17 cellular contexts compared by ENCODE assay signal in genomic region chr1:218592688-218593087, GRCh38.
DNase-seq lines count a peak whose midpoint lies in the region; ATAC-seq and TF ChIP-seq lines count a peak whose summit lies in the region.
"Had no signal": no experiment of that assay in that cellular context is flagged by ENCODE, and none has a peak within 500 bp of the region (broad histone marks: within the 10 kb centered on the region; RNA-seq: fewer than 3 reads in every experiment).

No MANE protein-coding gene starts in this region.

- no peaks in the 10 kb centered on the region for H3K9me2 ChIP-seq in SK-N-SH

- H2AFZ ChIP-seq in SK-N-SH (ENCODE audit: low read depth): peak overlapping the region; percentile 23; the same call in 1 of the 2 replicates
- H2AFZ ChIP-seq: neural progenitor cell had no signal

- peak overlapping the region; percentile 22; the same call in 1 of the 2 replicates for H3K9ac ChIP-seq in SK-N-SH
- H3K9ac ChIP-seq in skeletal muscle satellite cell (ENCODE audit: low read depth, low read length): no peak overlapping the region
- H3K9ac ChIP-seq: neural progenitor cell had no signal

- H3K4me2 ChIP-seq in SK-N-SH (peak overlapping the region; percentile 9), skeletal muscle satellite cell (ENCODE audit: low read length) (peak overlapping the region; percentile 1)
- H3K4me2 ChIP-seq: neural progenitor cell had no signal

- H3F3A ChIP-seq in SK-N-SH (replicated peaks; ENCODE audit: insufficient read depth): peaks cover 16% of the 10 kb centered on the region

- ATAC-seq in foreskin keratinocyte: peak; percentile 43
- ATAC-seq in HG03354 (IDR thresholded peaks at IDR 0.05; ENCODE audit: poor library complexity, severe bottlenecking, unreplicated experiment): no peak
- ATAC-seq in GM18873 (IDR thresholded peaks at IDR 0.05; ENCODE audit: low FRiP score, unreplicated experiment): no peak
- ATAC-seq: activated naive CD4-positive, alpha-beta T cell treated with anti-CD3 and anti-CD28 coated beads, Interleukin-2, amount 50 U/mL, for 72 hours had no signal

- no peak for TF ChIP-seq CTCF in SK-N-SH (IDR thresholded peaks at IDR 0.05)
- TF ChIP-seq CTCF in foreskin keratinocyte (conservative IDR thresholded peaks at IDR 0.05): no peak

- H3K36me3 ChIP-seq in SK-N-SH (replicated peaks in 1 of 2; ENCODE audit: control insufficient read depth in 1 of 2, insufficient read depth in 2 of 2, low read length in 1 of 2) (no peaks in the 10 kb centered on the region), skeletal muscle satellite cell (ENCODE audit: insufficient read depth, low read length) (no peaks in the 10 kb centered on the region)
- H3K36me3 ChIP-seq: neural progenitor cell had no signal

- WGBS in SK-N-SH (ENCODE audit: low lambda C conversion rate): 31% methylated on average over 2 of the region's 2 CpGs

- DNase-seq in SIG-M5 treated with dmso at 0.1 percent for 504 hours (lab: John Stamatoyannopoulos, UW; ENCODE audit: unreplicated experiment) (peak; percentile 16), SIG-M5 (lab: John Stamatoyannopoulos, UW) (no peak), SK-N-SH (no peak), foreskin keratinocyte (peak; percentile 61 to 72), medulla oblongata (ENCODE audit: extremely low spot score) (no peak)
- DNase-seq: 8988T; activated CD4-positive, alpha-beta T cell treated with anti-CD3 and anti-CD28 coated beads, Interleukin-2, amount 50 U/mL, for 4 hours; activated T-cell treated with anti-CD3 and anti-CD28 coated beads, Interleukin-2, amount 50 U/mL, for 1 hour; caudate nucleus; CD4-positive, alpha-beta T cell; H7 had no signal

- H3K27ac ChIP-seq in SK-N-SH (ENCODE audit: low read depth in 2 of 2, low read length in 1 of 2) (peak overlapping the region; percentile 47 to 82; a peak in 3 of 4 replicates), foreskin keratinocyte (no peak overlapping the region)
- H3K27ac ChIP-seq: neural progenitor cell had no signal

- POLR2A ChIA-PET in SK-N-SH (lab: Yijun Ruan, JAX): no interaction called here

- H3K79me2 ChIP-seq in SK-N-SH (ENCODE audit: insufficient read depth): no peaks in the 10 kb centered on the region

- H3K4me3 ChIP-seq in SK-N-SH (ENCODE audit: low read depth in 2 of 2, low read length in 1 of 2) (no peak overlapping the region), skeletal muscle satellite cell (ENCODE audit: low read length) (no peak overlapping the region)
- H3K4me3 ChIP-seq: lung, neural progenitor cell had no signal

- H3K9me3 ChIP-seq in SK-N-SH (no peaks in the 10 kb centered on the region), skeletal muscle satellite cell (replicated peaks; ENCODE audit: low read length) (no peaks in the 10 kb centered on the region)

- CTCF ChIA-PET in SK-N-SH (lab: Yijun Ruan, JAX): no interaction called here

- H3K27me3 ChIP-seq in SK-N-SH (ENCODE audit: insufficient read depth): no peaks in the 10 kb centered on the region
- no peaks in the 10 kb centered on the region for H3K27me3 ChIP-seq in foreskin keratinocyte
- H3K27me3 ChIP-seq in skeletal muscle satellite cell (ENCODE audit: control insufficient read depth, insufficient read depth, low read length): no peaks in the 10 kb centered on the region
- H3K27me3 ChIP-seq: neural progenitor cell had no signal

- H4K20me1 ChIP-seq in SK-N-SH (ENCODE audit: insufficient read depth): no peaks in the 10 kb centered on the region

- H3K4me1 ChIP-seq in SK-N-SH (ENCODE audit: control insufficient read depth in 1 of 2, insufficient read depth in 2 of 2, low read depth in 1 of 2, low read length in 1 of 2) (peaks cover 0 to 3% of the 10 kb centered on the region in 2 experiments; a peak in 1 of 4 replicates), foreskin keratinocyte (peaks cover 18% of the 10 kb centered on the region), skeletal muscle satellite cell (ENCODE audit: control insufficient read depth, insufficient read depth, low read length) (peaks cover 14% of the 10 kb centered on the region)
- H3K4me1 ChIP-seq: neural progenitor cell had no signal

- peak in 1 of 2 experiments; percentile 46; a peak in 1 of 4 replicates for TF ChIP-seq EP300 in SK-N-SH (IDR thresholded peaks at IDR 0.05; ENCODE audit: borderline replicate concordance in 1 of 2, low read depth in 1 of 2, low read length in 1 of 2)

- no peak for TF ChIP-seq RAD21 in SK-N-SH (IDR thresholded peaks at IDR 0.05; ENCODE audit: low read length)

TF ChIP-seq in SK-N-SH, 30 proteins besides CTCF, POLR2A, EP300 and RAD21 (continues in another document):
- TF ChIP-seq MEF2A (IDR thresholded peaks at IDR 0.05; ENCODE audit: borderline replicate concordance, low read depth): 0 out of 2 replicates have a peak, but pooled peaks have one; percentile 15
- peak; percentile 65; the same call in 1 of the 2 replicates for TF ChIP-seq NFIC (IDR thresholded peaks at IDR 0.05; ENCODE audit: borderline replicate concordance)
- no peak for TF ChIP-seq CHD2 (IDR thresholded peaks at IDR 0.05; ENCODE audit: low read length, partially characterized antibody)
- TF ChIP-seq ZBTB33 (IDR thresholded peaks at IDR 0.05; ENCODE audit: borderline replicate concordance, low read depth): no peak
- TF ChIP-seq POLR2AphosphoS5 (IDR thresholded peaks at IDR 0.05; ENCODE audit: low read depth, low read length): no peak
- TF ChIP-seq YY1 (IDR thresholded peaks at IDR 0.05; ENCODE audit: low read depth): no peak
- peak; percentile 13 for TF ChIP-seq PBX3 (IDR thresholded peaks at IDR 0.05)
- peak; percentile 68 for TF ChIP-seq TCF12 (IDR thresholded peaks at IDR 0.05)
- no peak; the same call in 1 of the 2 replicates for TF ChIP-seq FOXM1 (IDR thresholded peaks at IDR 0.05; ENCODE audit: low read depth)
- no peak for TF ChIP-seq MXI1 (IDR thresholded peaks at IDR 0.05; ENCODE audit: low read depth, low read length)
- TF ChIP-seq TEAD4 (IDR thresholded peaks at IDR 0.05; ENCODE audit: borderline replicate concordance, insufficient read depth): peak; percentile 50; the same call in 1 of the 2 replicates
- TF ChIP-seq SMC3 (IDR thresholded peaks at IDR 0.05; ENCODE audit: low read depth, low read length): no peak
- peak; percentile 54 for TF ChIP-seq JUND (IDR thresholded peaks at IDR 0.05)
- TF ChIP-seq REST (IDR thresholded peaks at IDR 0.05; ENCODE audit: low read depth, low read length): no peak
- no peak for TF ChIP-seq TAF1 (IDR thresholded peaks at IDR 0.05; ENCODE audit: borderline replicate concordance, low read depth, low read length)
- TF ChIP-seq MAX (IDR thresholded peaks at IDR 0.05; ENCODE audit: low read depth): no peak
- peak; percentile 38; the same call in 1 of the 2 replicates for TF ChIP-seq FOSL2 (IDR thresholded peaks at IDR 0.05; ENCODE audit: borderline replicate concordance, low read depth)

Comparison
In these comparisons a context has a peak if more than half of its experiments do, and no peak if none do; other contexts are left out.
1. DNase-seq: peak in SIG-M5 treated with dmso at 0.1 percent for 504 hours (single experiment) and foreskin keratinocyte (2 of 2); none in SIG-M5 (single experiment), SK-N-SH (single experiment) and medulla oblongata (single experiment).